In genomic region chr9:17837931-17838330, GRCh38 we compare ENCODE assay signal across 21 cellular contexts.
A peak's percentile ranks its signal among the peaks of the same experiment; 100 is the strongest.
DNase-seq lines count a peak whose midpoint lies in the region; ATAC-seq and TF ChIP-seq lines count a peak whose summit lies in the region.
"Had no signal": no experiment of that assay in that cellular context is flagged by ENCODE, and none has a peak within 500 bp of the region (broad histone marks: within the 10 kb centered on the region; RNA-seq: fewer than 3 reads in every experiment).

No MANE protein-coding gene starts in this region.

- no peaks in the 10 kb centered on the region for H3F3A ChIP-seq in MM.1S (ENCODE audit: insufficient read depth, low read length)

- H3K18ac ChIP-seq in H9 (ENCODE audit: insufficient read length, low read depth, low read length): no peak overlapping the region

- H4K20me1 ChIP-seq in H9 (ENCODE audit: control insufficient read depth, insufficient read depth, insufficient read length) (no peaks in the 10 kb centered on the region), MM.1S (ENCODE audit: insufficient read depth, low read length) (no peaks in the 10 kb centered on the region)

- H2BK15ac ChIP-seq in H9 (ENCODE audit: low read depth, low read length): no peak overlapping the region

- no peaks in the 10 kb centered on the region for H3K23me2 ChIP-seq in H9 (ENCODE audit: insufficient read length, low read depth, low read length, poor library complexity, severe bottlenecking)

- H2BK120ac ChIP-seq in H9 (ENCODE audit: low read depth, low read length, poor library complexity, severe bottlenecking): no peak overlapping the region

- POLR2A ChIA-PET in CD8-positive, alpha-beta T cell (lab: Charles Lee): no interaction called here

- no peak overlapping the region for H2AK5ac ChIP-seq in H9 (ENCODE audit: insufficient read length, low read length)

- H3K23ac ChIP-seq in H9 (ENCODE audit: insufficient read length, low read depth, low read length): no peak overlapping the region

- H4K8ac ChIP-seq in H9 (replicated peaks; ENCODE audit: insufficient read length, low read depth, low read length): no peak overlapping the region

- no peak overlapping the region for H3K56ac ChIP-seq in H9 (ENCODE audit: insufficient read length, low read depth, low read length)

- no peak overlapping the region for H3T11ph ChIP-seq in H9 (ENCODE audit: low read length)

- no peaks in the 10 kb centered on the region for H3K9me3 ChIP-seq in H9 (ENCODE audit: control insufficient read depth, low read depth, low read length)
- no peaks in the 10 kb centered on the region for H3K9me3 ChIP-seq in MM.1S (replicated peaks; ENCODE audit: insufficient read depth, low read length)
- no peaks in the 10 kb centered on the region for H3K9me3 ChIP-seq in CD8-positive, alpha-beta T cell (ENCODE audit: low read length)
- H3K9me3 ChIP-seq: Caco-2, esophagus squamous epithelium, pancreas had no signal

- TF ChIP-seq CTCF in 22Rv1 (IDR thresholded peaks at IDR 0.05): peak; percentile 36
- TF ChIP-seq CTCF in H9 (conservative IDR thresholded peaks at IDR 0.05): peak; percentile 53
- TF ChIP-seq CTCF in fibroblast of mammary gland (conservative IDR thresholded peaks at IDR 0.05; ENCODE audit: control insufficient read depth, insufficient read depth, low read depth, low read length): no peak
- no peak for TF ChIP-seq CTCF in MM.1S (IDR thresholded peaks at IDR 0.05; ENCODE audit: low read length)
- TF ChIP-seq CTCF in CD8-positive, alpha-beta T cell (IDR thresholded peaks at IDR 0.05): no peak

- WGBS in H9 (ENCODE audit: extremely low coverage, insufficient read length, low lambda C conversion rate): no CpG with 5 or more reads among the region's 4 CpGs

- no peaks in the 10 kb centered on the region for H3K79me2 ChIP-seq in H9 (ENCODE audit: insufficient read depth, low read length)
- H3K79me2 ChIP-seq in MM.1S (ENCODE audit: low read length): no peaks in the 10 kb centered on the region

- no peak overlapping the region for H3K4me3 ChIP-seq in fibroblast of mammary gland (ENCODE audit: control insufficient read depth, low read depth, low read length)
- H3K4me3 ChIP-seq in MM.1S (ENCODE audit: low read length): no peak overlapping the region
- H3K4me3 ChIP-seq in CD8-positive, alpha-beta T cell (ENCODE audit: low read depth, low read length): no peak overlapping the region
- H3K4me3 ChIP-seq: esophagus squamous epithelium, pancreas, spleen had no signal

- H3K27me3 Mint-ChIP-seq in H9 (ENCODE audit: low read depth): no peaks in the 10 kb centered on the region; the same call in none of the 2 replicates
- no peaks in the 10 kb centered on the region for H3K27me3 Mint-ChIP-seq in CD8-positive, alpha-beta T cell (ENCODE audit: low read depth)
- H3K27me3 Mint-ChIP-seq: activated naive CD4-positive, alpha-beta T cell treated with anti-CD3 and anti-CD28 coated beads, Interleukin-2, amount 10 ng/mL, durations not matched to agents 7 days and 5 days had no signal

- H3K36me3 ChIP-seq in MM.1S (replicated peaks; ENCODE audit: insufficient read depth, low read length): no peaks in the 10 kb centered on the region
- no peaks in the 10 kb centered on the region for H3K36me3 ChIP-seq in CD8-positive, alpha-beta T cell (ENCODE audit: insufficient read depth, low read length)
- H3K36me3 ChIP-seq: esophagus squamous epithelium, pancreas, spleen had no signal

- no peak overlapping the region for H2BK20ac ChIP-seq in H9 (ENCODE audit: low read depth, low read length, poor library complexity, severe bottlenecking)

- H4K91ac ChIP-seq in H9 (ENCODE audit: insufficient read length, low read depth, low read length): no peak overlapping the region

- no peaks in the 10 kb centered on the region for H3K79me1 ChIP-seq in H9 (ENCODE audit: insufficient read depth, low read depth, low read length, poor library complexity, severe bottlenecking)

- H2AFZ ChIP-seq in H9 (ENCODE audit: low read length) (no peak overlapping the region), MM.1S (ENCODE audit: low read length) (no peak overlapping the region)

- peaks cover 8 to 11% of the 10 kb centered on the region in 2 experiments for H3K4me1 Mint-ChIP-seq in H9
- H3K4me1 Mint-ChIP-seq in CD8-positive, alpha-beta T cell (ENCODE audit: low read depth): no peaks in the 10 kb centered on the region
- H3K4me1 Mint-ChIP-seq: activated naive CD4-positive, alpha-beta T cell treated with anti-CD3 and anti-CD28 coated beads, Interleukin-2, amount 10 ng/mL, durations not matched to agents 7 days and 5 days; stimulated activated naive B cell treated with anti-CD40 and anti-IgM and Interleukin-4, amounts not matched to agents 10 μg/mL and 1 μg/mL and 100 μg/mL, for 72 hours had no signal

- H3K4me3 Mint-ChIP-seq in H9: no peak overlapping the region
- H3K4me3 Mint-ChIP-seq in CD8-positive, alpha-beta T cell: no peak overlapping the region
- H3K4me3 Mint-ChIP-seq: activated naive CD4-positive, alpha-beta T cell treated with anti-CD3 and anti-CD28 coated beads, Interleukin-2, amount 10 ng/mL, durations not matched to agents 7 days and 5 days; stimulated activated naive B cell treated with anti-CD40 and anti-IgM and Interleukin-4, amounts not matched to agents 10 μg/mL and 1 μg/mL and 100 μg/mL, for 72 hours had no signal

- no peak overlapping the region for H2BK5ac ChIP-seq in H9 (ENCODE audit: insufficient read length, low read length)

- H3K4me2 ChIP-seq in H9 (ENCODE audit: insufficient read depth, insufficient read length, low read length): no peak overlapping the region
- H3K4me2 ChIP-seq in MM.1S (ENCODE audit: low read depth, low read length): no peak overlapping the region

- ATAC-seq in CD8-positive, alpha-beta T cell: no peak
- ATAC-seq: left ventricle myocardium superior; pancreas; stimulated activated naive B cell treated with anti-CD40 and anti-IgM and Interleukin-4, amounts not matched to agents 10 μg/mL and 1 μg/mL and 100 μg/mL, for 72 hours had no signal

- H3K9ac ChIP-seq in H9 (ENCODE audit: extremely low read depth, insufficient read length, low read length) (no peak overlapping the region), MM.1S (ENCODE audit: low read length) (no peak overlapping the region)

- H3K4me1 ChIP-seq in H9 (ENCODE audit: insufficient read depth, low read length) (0 out of 2 replicates have a peak, but pooled peaks cover 3% of the 10 kb centered on the region), MM.1S (ENCODE audit: low read length) (no peaks in the 10 kb centered on the region)
- H3K4me1 ChIP-seq in CD8-positive, alpha-beta T cell (ENCODE audit: insufficient read depth, low read length): no peaks in the 10 kb centered on the region
- H3K4me1 ChIP-seq: Caco-2, esophagus squamous epithelium, pancreas, spleen had no signal

- H3K27ac Mint-ChIP-seq in H9: no peak overlapping the region
- H3K27ac Mint-ChIP-seq in CD8-positive, alpha-beta T cell: no peak overlapping the region
- H3K27ac Mint-ChIP-seq: activated naive CD4-positive, alpha-beta T cell treated with anti-CD3 and anti-CD28 coated beads, Interleukin-2, amount 10 ng/mL, durations not matched to agents 7 days and 5 days; stimulated activated naive B cell treated with anti-CD40 and anti-IgM and Interleukin-4, amounts not matched to agents 10 μg/mL and 1 μg/mL and 100 μg/mL, for 72 hours had no signal

- H3K9me3 Mint-ChIP-seq in H9: peaks cover 0 to 4% of the 10 kb centered on the region in 2 experiments; a peak in 3 of 5 replicates
- H3K9me3 Mint-ChIP-seq in CD8-positive, alpha-beta T cell: no peaks in the 10 kb centered on the region
- H3K9me3 Mint-ChIP-seq: activated naive CD4-positive, alpha-beta T cell treated with anti-CD3 and anti-CD28 coated beads, Interleukin-2, amount 10 ng/mL, durations not matched to agents 7 days and 5 days had no signal

- H3K4ac ChIP-seq in H9 (ENCODE audit: low read depth, low read length): no peak overlapping the region

- H4K5ac ChIP-seq in H9 (ENCODE audit: insufficient read length, low read depth, low read length): no peak overlapping the region

- DNase-seq in H9 (no peak), OCI-M1 (lab: John Stamatoyannopoulos, UW) (peak; percentile 32), fibroblast of mammary gland (ENCODE audit: low read depth) (peak; percentile 4), MM.1S (no peak), SHP77 treated with DMSO at 0.1 percent for 48 hours (lab: John Stamatoyannopoulos, UW) (no peak), germinal center (ENCODE audit: low spot score) (no peak)
- DNase-seq in CD8-positive, alpha-beta T cell: no peak
- DNase-seq: activated CD4-positive, alpha-beta T cell treated with anti-CD3 and anti-CD28 coated beads for 4 hours; activated naive CD4-positive, alpha-beta T cell treated with anti-CD3 and anti-CD28 coated beads, Interleukin-2, amount 10 ng/mL, durations not matched to agents 7 days and 5 days; activated T-cell treated with anti-CD3 and anti-CD28 coated beads for 4 hours; Caco-2; dermis blood vessel endothelial cell; esophagus squamous epithelium; KBM-7; left ventricle myocardium superior; NCI-H526 treated with DMSO at 0.1 percent for 48 hours; pancreas; spleen; stimulated activated naive B cell treated with anti-CD40 and anti-IgM and Interleukin-4, amounts not matched to agents 10 μg/mL and 1 μg/mL and 100 μg/mL, for 72 hours had no signal

- CTCF ChIA-PET in CD8-positive, alpha-beta T cell (lab: Charles Lee): no interaction called here

- H3K27me3 ChIP-seq in H9 (ENCODE audit: insufficient read depth, low read length): no peaks in the 10 kb centered on the region
- no peaks in the 10 kb centered on the region for H3K27me3 ChIP-seq in MM.1S (replicated peaks; ENCODE audit: insufficient read depth, low read length)
- no peaks in the 10 kb centered on the region for H3K27me3 ChIP-seq in CD8-positive, alpha-beta T cell (ENCODE audit: insufficient read depth, low read length)
- H3K27me3 ChIP-seq: esophagus squamous epithelium, pancreas, spleen had no signal

- H2BK12ac ChIP-seq in H9 (ENCODE audit: insufficient read length, low read depth, low read length): no peak overlapping the region

- H3K36me3 Mint-ChIP-seq in H9 (ENCODE audit: insufficient read depth in 1 of 3, low read depth in 3 of 3): no peaks in the 10 kb centered on the region
- H3K36me3 Mint-ChIP-seq in CD8-positive, alpha-beta T cell: no peaks in the 10 kb centered on the region
- H3K36me3 Mint-ChIP-seq: activated naive CD4-positive, alpha-beta T cell treated with anti-CD3 and anti-CD28 coated beads, Interleukin-2, amount 10 ng/mL, durations not matched to agents 7 days and 5 days; stimulated activated naive B cell treated with anti-CD40 and anti-IgM and Interleukin-4, amounts not matched to agents 10 μg/mL and 1 μg/mL and 100 μg/mL, for 72 hours had no signal

- H3K14ac ChIP-seq in H9 (ENCODE audit: insufficient read depth, low read length): no peak overlapping the region

- H3K9me2 ChIP-seq in MM.1S (replicated peaks; ENCODE audit: insufficient read depth, low read length): no peaks in the 10 kb centered on the region

- H3K27ac ChIP-seq in 22Rv1: no peak overlapping the region
- H3K27ac ChIP-seq in H9 (ENCODE audit: insufficient read length, low read depth, low read length): no peak overlapping the region
- no peak overlapping the region for H3K27ac ChIP-seq in MM.1S (ENCODE audit: low read length)
- H3K27ac ChIP-seq in CD8-positive, alpha-beta T cell (ENCODE audit: low read depth, low read length): no peak overlapping the region
- H3K27ac ChIP-seq: esophagus squamous epithelium, pancreas, RWPE1, spleen had no signal

- intact Hi-C loops in CD8-positive, alpha-beta T cell (cut with DNase I, micrococcal nuclease): no loop called here

Comparison
In these comparisons a context has a peak if more than half of its experiments do, and no peak if none do; other contexts are left out.
1. CTCF ChIP-seq: peak in 22Rv1 (single experiment) and H9 (single experiment); none in fibroblast of mammary gland (single experiment), MM.1S (single experiment) and CD8-positive, alpha-beta T cell (single experiment).
2. DNase-seq: peak in OCI-M1 (single experiment) and fibroblast of mammary gland (single experiment); none in H9 (single experiment), MM.1S (single experiment), SHP77 treated with DMSO at 0.1 percent for 48 hours (single experiment), CD8-positive, alpha-beta T cell (0 of 7) and germinal center (single experiment).